Comparison of ENCODE assay signal across 2 cellular contexts in the genomic region with DNA sequence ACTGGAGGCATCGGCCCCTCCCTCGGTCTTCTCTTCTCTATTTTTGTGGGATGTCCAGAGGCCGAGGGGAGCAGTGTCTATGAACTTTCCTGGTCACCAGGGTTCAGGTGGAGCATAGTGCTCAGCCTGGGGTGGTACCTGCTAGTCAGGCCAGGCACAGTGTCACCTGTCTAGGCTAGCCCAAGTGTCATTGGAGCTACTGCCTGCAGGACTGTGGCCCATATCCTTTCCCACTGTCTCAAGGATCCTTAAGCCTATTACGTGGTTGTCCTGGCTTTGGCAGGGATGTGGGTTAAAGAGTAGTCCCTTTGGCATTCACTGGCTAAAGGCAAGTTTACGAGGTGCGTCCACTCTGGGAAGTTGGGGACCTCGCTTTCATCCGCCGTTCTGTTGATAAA.
TF ChIP-seq lines count a peak whose summit lies in the region.

No MANE protein-coding gene starts in this region.

TF ChIP-seq in HepG2, 621 proteins besides CTCF, POLR2A, EP300 and RAD21 (continues in another document):
- TF ChIP-seq, protein P1, sequence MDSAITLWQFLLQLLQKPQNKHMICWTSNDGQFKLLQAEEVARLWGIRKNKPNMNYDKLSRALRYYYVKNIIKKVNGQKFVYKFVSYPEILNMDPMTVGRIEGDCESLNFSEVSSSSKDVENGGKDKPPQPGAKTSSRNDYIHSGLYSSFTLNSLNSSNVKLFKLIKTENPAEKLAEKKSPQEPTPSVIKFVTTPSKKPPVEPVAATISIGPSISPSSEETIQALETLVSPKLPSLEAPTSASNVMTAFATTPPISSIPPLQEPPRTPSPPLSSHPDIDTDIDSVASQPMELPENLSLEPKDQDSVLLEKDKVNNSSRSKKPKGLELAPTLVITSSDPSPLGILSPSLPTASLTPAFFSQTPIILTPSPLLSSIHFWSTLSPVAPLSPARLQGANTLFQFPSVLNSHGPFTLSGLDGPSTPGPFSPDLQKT (CRISPR knock-in tag; IDR thresholded peaks at IDR 0.05; ENCODE audit: borderline replicate concordance) = no peak
- TF ChIP-seq, protein P2, sequence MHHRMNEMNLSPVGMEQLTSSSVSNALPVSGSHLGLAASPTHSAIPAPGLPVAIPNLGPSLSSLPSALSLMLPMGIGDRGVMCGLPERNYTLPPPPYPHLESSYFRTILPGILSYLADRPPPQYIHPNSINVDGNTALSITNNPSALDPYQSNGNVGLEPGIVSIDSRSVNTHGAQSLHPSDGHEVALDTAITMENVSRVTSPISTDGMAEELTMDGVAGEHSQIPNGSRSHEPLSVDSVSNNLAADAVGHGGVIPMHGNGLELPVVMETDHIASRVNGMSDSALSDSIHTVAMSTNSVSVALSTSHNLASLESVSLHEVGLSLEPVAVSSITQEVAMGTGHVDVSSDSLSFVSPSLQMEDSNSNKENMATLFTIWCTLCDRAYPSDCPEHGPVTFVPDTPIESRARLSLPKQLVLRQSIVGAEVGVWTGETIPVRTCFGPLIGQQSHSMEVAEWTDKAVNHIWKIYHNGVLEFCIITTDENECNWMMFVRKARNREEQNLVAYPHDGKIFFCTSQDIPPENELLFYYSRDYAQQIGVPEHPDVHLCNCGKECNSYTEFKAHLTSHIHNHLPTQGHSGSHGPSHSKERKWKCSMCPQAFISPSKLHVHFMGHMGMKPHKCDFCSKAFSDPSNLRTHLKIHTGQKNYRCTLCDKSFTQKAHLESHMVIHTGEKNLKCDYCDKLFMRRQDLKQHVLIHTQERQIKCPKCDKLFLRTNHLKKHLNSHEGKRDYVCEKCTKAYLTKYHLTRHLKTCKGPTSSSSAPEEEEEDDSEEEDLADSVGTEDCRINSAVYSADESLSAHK (CRISPR knock-in tag; IDR thresholded peaks at IDR 0.05; ENCODE audit: borderline replicate concordance) = no peak
- TF ChIP-seq, protein P3, sequence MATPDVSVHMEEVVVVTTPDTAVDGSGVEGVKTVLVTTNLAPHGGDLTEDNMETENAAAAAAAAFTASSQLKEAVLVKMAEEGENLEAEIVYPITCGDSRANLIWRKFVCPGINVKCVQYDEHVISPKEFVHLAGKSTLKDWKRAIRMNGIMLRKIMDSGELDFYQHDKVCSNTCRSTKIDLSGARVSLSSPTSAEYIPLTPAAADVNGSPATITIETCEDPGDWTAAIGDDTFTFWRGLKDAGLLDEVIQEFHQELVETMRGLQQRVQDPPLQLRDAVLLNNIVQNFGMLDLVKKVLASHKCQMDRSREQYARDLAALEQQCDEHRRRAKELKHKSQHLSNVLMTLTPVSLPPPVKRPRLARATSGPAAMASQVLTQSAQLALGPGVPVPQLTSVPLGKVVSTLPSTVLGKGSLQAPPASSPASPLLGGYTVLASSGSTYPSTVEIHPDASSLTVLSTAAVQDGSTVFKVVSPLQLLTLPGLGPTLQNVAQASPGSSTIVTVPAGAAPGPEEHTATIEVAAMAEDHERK (CRISPR knock-in tag; IDR thresholded peaks at IDR 0.05; ENCODE audit: low read depth) = no peak
- TF ChIP-seq ZNF34 (CRISPR knock-in tag; IDR thresholded peaks at IDR 0.05; ENCODE audit: borderline replicate concordance) = no peak
- TF ChIP-seq, protein P4, sequence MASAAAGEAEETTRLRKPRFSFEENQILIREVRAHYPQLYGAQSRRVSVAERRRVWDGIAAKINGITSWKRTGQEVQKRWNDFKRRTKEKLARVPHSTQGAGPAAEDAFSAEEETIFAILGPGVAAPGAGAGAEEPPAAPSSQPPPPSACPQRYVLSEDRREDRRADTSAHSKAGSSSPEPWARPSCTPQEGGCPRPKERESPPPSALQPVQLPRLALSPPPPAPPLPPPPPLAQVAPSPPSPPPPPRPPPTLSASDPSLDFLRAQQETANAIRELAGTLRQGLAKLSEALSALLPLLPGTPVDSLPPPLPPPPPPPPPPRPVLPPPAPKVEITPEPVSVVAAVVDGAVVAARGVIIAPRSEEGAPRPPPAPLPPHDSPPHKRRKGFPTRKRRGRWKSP (CRISPR knock-in tag; IDR thresholded peaks at IDR 0.05) = no peak
- no peak for TF ChIP-seq JUND (CRISPR knock-in tag; IDR thresholded peaks at IDR 0.05)
- TF ChIP-seq SRSF4 (IDR thresholded peaks at IDR 0.05; ENCODE audit: low read depth, low read length, poor library complexity, severe bottlenecking) = no peak
- no peak for TF ChIP-seq NKX3-1 (CRISPR knock-in tag; IDR thresholded peaks at IDR 0.05)
- no peak for TF ChIP-seq BCL6 (CRISPR knock-in tag; IDR thresholded peaks at IDR 0.05)
- TF ChIP-seq ZMYM3 (CRISPR knock-in tag; IDR thresholded peaks at IDR 0.05) = no peak
- no peak for TF ChIP-seq ZFP82 (CRISPR knock-in tag; IDR thresholded peaks at IDR 0.05; ENCODE audit: borderline replicate concordance)
- TF ChIP-seq, protein P5, sequence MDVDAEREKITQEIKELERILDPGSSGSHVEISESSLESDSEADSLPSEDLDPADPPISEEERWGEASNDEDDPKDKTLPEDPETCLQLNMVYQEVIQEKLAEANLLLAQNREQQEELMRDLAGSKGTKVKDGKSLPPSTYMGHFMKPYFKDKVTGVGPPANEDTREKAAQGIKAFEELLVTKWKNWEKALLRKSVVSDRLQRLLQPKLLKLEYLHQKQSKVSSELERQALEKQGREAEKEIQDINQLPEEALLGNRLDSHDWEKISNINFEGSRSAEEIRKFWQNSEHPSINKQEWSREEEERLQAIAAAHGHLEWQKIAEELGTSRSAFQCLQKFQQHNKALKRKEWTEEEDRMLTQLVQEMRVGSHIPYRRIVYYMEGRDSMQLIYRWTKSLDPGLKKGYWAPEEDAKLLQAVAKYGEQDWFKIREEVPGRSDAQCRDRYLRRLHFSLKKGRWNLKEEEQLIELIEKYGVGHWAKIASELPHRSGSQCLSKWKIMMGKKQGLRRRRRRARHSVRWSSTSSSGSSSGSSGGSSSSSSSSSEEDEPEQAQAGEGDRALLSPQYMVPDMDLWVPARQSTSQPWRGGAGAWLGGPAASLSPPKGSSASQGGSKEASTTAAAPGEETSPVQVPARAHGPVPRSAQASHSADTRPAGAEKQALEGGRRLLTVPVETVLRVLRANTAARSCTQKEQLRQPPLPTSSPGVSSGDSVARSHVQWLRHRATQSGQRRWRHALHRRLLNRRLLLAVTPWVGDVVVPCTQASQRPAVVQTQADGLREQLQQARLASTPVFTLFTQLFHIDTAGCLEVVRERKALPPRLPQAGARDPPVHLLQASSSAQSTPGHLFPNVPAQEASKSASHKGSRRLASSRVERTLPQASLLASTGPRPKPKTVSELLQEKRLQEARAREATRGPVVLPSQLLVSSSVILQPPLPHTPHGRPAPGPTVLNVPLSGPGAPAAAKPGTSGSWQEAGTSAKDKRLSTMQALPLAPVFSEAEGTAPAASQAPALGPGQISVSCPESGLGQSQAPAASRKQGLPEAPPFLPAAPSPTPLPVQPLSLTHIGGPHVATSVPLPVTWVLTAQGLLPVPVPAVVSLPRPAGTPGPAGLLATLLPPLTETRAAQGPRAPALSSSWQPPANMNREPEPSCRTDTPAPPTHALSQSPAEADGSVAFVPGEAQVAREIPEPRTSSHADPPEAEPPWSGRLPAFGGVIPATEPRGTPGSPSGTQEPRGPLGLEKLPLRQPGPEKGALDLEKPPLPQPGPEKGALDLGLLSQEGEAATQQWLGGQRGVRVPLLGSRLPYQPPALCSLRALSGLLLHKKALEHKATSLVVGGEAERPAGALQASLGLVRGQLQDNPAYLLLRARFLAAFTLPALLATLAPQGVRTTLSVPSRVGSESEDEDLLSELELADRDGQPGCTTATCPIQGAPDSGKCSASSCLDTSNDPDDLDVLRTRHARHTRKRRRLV (CRISPR knock-in tag; IDR thresholded peaks at IDR 0.05) = no peak
- TF ChIP-seq MAZ (IDR thresholded peaks at IDR 0.05; ENCODE audit: borderline replicate concordance, low read depth, low read length) = no peak
- TF ChIP-seq MAZ (CRISPR knock-in tag; IDR thresholded peaks at IDR 0.05; ENCODE audit: low read depth) = no peak
- no peak for TF ChIP-seq CAMTA2 (CRISPR knock-in tag; IDR thresholded peaks at IDR 0.05; ENCODE audit: borderline replicate concordance)

TF ChIP-seq in SK-N-SH, 30 proteins besides CTCF, POLR2A, EP300 and RAD21:
- TF ChIP-seq TEAD4 (IDR thresholded peaks at IDR 0.05; ENCODE audit: borderline replicate concordance, insufficient read depth) = no peak
- no peak for TF ChIP-seq GATA2 (CRISPR knock-in tag; IDR thresholded peaks at IDR 0.05)
- no peak for TF ChIP-seq RFX5 (IDR thresholded peaks at IDR 0.05; ENCODE audit: low read length)
- no peak for TF ChIP-seq EZH2phosphoT487 (IDR thresholded peaks at IDR 0.05; ENCODE audit: borderline replicate concordance, low read depth)
- TF ChIP-seq NFIC (IDR thresholded peaks at IDR 0.05; ENCODE audit: borderline replicate concordance) = no peak
- TF ChIP-seq, protein P6, sequence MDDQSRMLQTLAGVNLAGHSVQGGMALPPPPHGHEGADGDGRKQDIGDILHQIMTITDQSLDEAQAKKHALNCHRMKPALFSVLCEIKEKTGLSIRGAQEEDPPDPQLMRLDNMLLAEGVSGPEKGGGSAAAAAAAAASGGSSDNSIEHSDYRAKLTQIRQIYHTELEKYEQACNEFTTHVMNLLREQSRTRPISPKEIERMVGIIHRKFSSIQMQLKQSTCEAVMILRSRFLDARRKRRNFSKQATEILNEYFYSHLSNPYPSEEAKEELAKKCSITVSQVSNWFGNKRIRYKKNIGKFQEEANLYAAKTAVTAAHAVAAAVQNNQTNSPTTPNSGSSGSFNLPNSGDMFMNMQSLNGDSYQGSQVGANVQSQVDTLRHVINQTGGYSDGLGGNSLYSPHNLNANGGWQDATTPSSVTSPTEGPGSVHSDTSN (IDR thresholded peaks at IDR 0.05) = no peak
- no peak for TF ChIP-seq FOXM1 (IDR thresholded peaks at IDR 0.05; ENCODE audit: low read depth)
- no peak for TF ChIP-seq ELF1 (IDR thresholded peaks at IDR 0.05)
- TF ChIP-seq, protein P7, sequence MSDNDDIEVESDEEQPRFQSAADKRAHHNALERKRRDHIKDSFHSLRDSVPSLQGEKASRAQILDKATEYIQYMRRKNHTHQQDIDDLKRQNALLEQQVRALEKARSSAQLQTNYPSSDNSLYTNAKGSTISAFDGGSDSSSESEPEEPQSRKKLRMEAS (IDR thresholded peaks at IDR 0.05; ENCODE audit: low read depth) = no peak
- TF ChIP-seq, protein P8, sequence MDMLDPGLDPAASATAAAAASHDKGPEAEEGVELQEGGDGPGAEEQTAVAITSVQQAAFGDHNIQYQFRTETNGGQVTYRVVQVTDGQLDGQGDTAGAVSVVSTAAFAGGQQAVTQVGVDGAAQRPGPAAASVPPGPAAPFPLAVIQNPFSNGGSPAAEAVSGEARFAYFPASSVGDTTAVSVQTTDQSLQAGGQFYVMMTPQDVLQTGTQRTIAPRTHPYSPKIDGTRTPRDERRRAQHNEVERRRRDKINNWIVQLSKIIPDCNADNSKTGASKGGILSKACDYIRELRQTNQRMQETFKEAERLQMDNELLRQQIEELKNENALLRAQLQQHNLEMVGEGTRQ (IDR thresholded peaks at IDR 0.05; ENCODE audit: borderline replicate concordance, low read depth, low read length) = no peak
- TF ChIP-seq GABPA (IDR thresholded peaks at IDR 0.05; ENCODE audit: low read depth) = no peak
- no peak for TF ChIP-seq YY1 (IDR thresholded peaks at IDR 0.05; ENCODE audit: low read depth)
- TF ChIP-seq RCOR1 (IDR thresholded peaks at IDR 0.05; ENCODE audit: low read length) = no peak
- no peak for TF ChIP-seq TCF12 (IDR thresholded peaks at IDR 0.05)
